Comparison of ENCODE assay signal across 15 cellular contexts in the genomic region with DNA sequence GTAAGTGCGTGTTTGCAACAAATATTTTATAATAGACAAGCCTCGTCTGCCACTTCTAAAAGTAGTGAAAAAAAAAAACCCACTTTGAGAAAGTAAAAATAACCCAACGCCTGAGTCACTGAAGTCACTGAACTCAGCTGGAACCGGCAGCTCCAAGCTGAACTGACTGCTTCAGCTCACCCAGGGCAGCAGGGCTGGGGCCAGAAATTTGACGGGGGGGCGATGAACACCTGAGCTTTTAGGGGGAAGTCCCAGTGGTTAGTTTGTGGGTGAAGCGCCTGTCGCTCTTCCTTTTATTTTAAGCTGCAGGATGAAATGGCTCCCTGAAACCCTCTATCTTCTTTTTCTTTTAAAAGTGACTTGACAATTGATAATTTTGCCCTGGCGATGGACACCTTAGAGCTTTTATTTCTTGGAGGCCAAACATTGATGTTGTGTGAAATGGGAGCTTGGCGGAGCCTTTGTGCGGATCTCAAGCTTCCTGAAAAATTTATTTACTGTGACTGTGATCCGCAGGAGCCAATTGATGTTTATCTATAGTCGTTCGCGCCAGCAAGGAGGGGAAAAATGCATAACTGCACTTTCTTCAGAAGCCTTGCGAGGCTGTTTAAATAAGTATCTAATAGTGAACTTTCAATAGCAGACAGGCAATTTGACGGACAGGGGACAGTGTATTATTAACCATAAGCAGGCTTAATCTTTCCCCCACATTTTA. TPM values are rescaled to one million over a fixed set of nuclear protein-coding genes. Genes with fewer than 3 reads are reported as not detected.
A peak's percentile ranks its signal among the peaks of the same experiment; 100 is the strongest.
DNase-seq lines count a peak whose midpoint lies in the region; ATAC-seq and TF ChIP-seq lines count a peak whose summit lies in the region.
"Had no signal": no experiment of that assay in that cellular context is flagged by ENCODE, and none has a peak within 500 bp of the region (broad histone marks: within the 10 kb centered on the region; RNA-seq: fewer than 3 reads in every experiment).

No MANE protein-coding gene starts in this region.

- no peak overlapping the region for H3K27ac ChIP-seq in Karpas-422 (ENCODE audit: low read length)
- H3K27ac ChIP-seq: coronary artery, SJSA1 had no signal

- no peaks in the 10 kb centered on the region for H3K27me3 ChIP-seq in Karpas-422 (ENCODE audit: low read length)

- H3K4me2 ChIP-seq in Karpas-422 (ENCODE audit: low read depth, low read length, poor library complexity, severe bottlenecking): no peak overlapping the region

- H3K4me1 ChIP-seq in Karpas-422 (ENCODE audit: low read length): no peaks in the 10 kb centered on the region
- H3K4me1 ChIP-seq: SJSA1 had no signal

- TF ChIP-seq CTCF in GM13976 (IDR thresholded peaks at IDR 0.05; ENCODE audit: borderline replicate concordance, control extremely low read depth, extremely low read depth, insufficient read depth, missing control alignments): no peak

- no peaks in the 10 kb centered on the region for H3K9me3 ChIP-seq in Karpas-422 (ENCODE audit: low read length)
- H3K9me3 ChIP-seq: SJSA1 had no signal

- H2AFZ ChIP-seq in Karpas-422 (ENCODE audit: low read length): no peak overlapping the region

- H3K36me3 ChIP-seq in Karpas-422 (ENCODE audit: insufficient read depth, low read length): no peaks in the 10 kb centered on the region
- H3K36me3 ChIP-seq: SJSA1 had no signal

- DNase-seq in GM13976 (ENCODE audit: low spot score): peak; percentile 72
- peak; percentile 70 for DNase-seq in RPMI8226
- no peak for DNase-seq in activated naive CD4-positive, alpha-beta T cell treated with anti-CD3 and anti-CD28 coated beads, Interleukin-2, amount 50 U/mL, for 72 hours (ENCODE audit: low spot score in 2 of 2)
- DNase-seq in stimulated activated CD4-positive, alpha-beta T cell treated with anti-CD3 and anti-CD28 coated beads, Interleukin-2, amount 100 ng/mL, for 4 hours (ENCODE audit: low read depth): peak; percentile 22
- no peak for DNase-seq in Karpas-422
- no peak for DNase-seq in Kasumi-1 (lab: John Stamatoyannopoulos, UW)
- DNase-seq: midbrain, NCI-H146, NCI-H774 had no signal

- H3K9ac ChIP-seq in Karpas-422 (ENCODE audit: low read length): no peak overlapping the region

- in situ Hi-C loops in GM13976 (cut with MboI; ENCODE audit: low sequenced_read_pairs, unreplicated experiment): no loop called here

- H3K79me2 ChIP-seq in Karpas-422 (ENCODE audit: low read length): no peaks in the 10 kb centered on the region

- ATAC-seq in activated naive CD4-positive, alpha-beta T cell treated with anti-CD3 and anti-CD28 coated beads, Interleukin-2, amount 50 U/mL, for 72 hours: peak; percentile 49 to 61
- no peak for ATAC-seq in HG03457 (IDR thresholded peaks at IDR 0.05; ENCODE audit: unreplicated experiment)
- ATAC-seq: HepG2, WTC11 had no signal

- no peaks in the 10 kb centered on the region for H3K36me3 Mint-ChIP-seq in activated naive CD4-positive, alpha-beta T cell treated with anti-CD3 and anti-CD28 coated beads, Interleukin-2, amount 50 U/mL, for 72 hours
- H3K36me3 Mint-ChIP-seq: WTC11 had no signal

- no peaks in the 10 kb centered on the region for H3K9me2 ChIP-seq in Karpas-422 (replicated peaks; ENCODE audit: insufficient read depth, low read length)

- no peaks in the 10 kb centered on the region for H3K9me3 Mint-ChIP-seq in activated naive CD4-positive, alpha-beta T cell treated with anti-CD3 and anti-CD28 coated beads, Interleukin-2, amount 50 U/mL, for 72 hours
- H3K9me3 Mint-ChIP-seq: WTC11 had no signal

- H3K4me3 ChIP-seq in Karpas-422 (ENCODE audit: low read length): no peak overlapping the region
- H3K4me3 ChIP-seq: coronary artery, SJSA1 had no signal

- H4K20me1 ChIP-seq in Karpas-422 (ENCODE audit: insufficient read depth, low read depth, low read length): no peaks in the 10 kb centered on the region

- peak overlapping the region in 1 of 2 donors; percentile 37 for H3K27ac Mint-ChIP-seq in activated naive CD4-positive, alpha-beta T cell treated with anti-CD3 and anti-CD28 coated beads, Interleukin-2, amount 50 U/mL, for 72 hours
- H3K27ac Mint-ChIP-seq: WTC11 had no signal

RNA-seq across cellular contexts. Expression of a gene that starts 59.6 kb away (rescaled TPM):
- total RNA-seq in activated naive CD4-positive, alpha-beta T cell treated with anti-CD3 and anti-CD28 coated beads, Interleukin-2, amount 50 U/mL, for 72 hours: under 1 TPM in 1 of 2 donors, not detected in 1; 0.29 TPM
- not detected in 2 replicates for total RNA-seq in Karpas-422 (2014; rRNA removed; shearing (Covaris generic); ENCODE audit: low replicate concordance)
- total RNA-seq: fibroblast of lung, HepG2, SJSA1 had no signal

Comparison
In these comparisons a context has a peak if more than half of its experiments do, and no peak if none do; other contexts are left out.
1. DNase-seq: peak in GM13976 (single experiment), RPMI8226 (single experiment) and stimulated activated CD4-positive, alpha-beta T cell treated with anti-CD3 and anti-CD28 coated beads, Interleukin-2, amount 100 ng/mL, for 4 hours (single experiment); none in activated naive CD4-positive, alpha-beta T cell treated with anti-CD3 and anti-CD28 coated beads, Interleukin-2, amount 50 U/mL, for 72 hours (0 of 2), Karpas-422 (single experiment) and Kasumi-1 (0 of 2).